ENCODE assay signal across 24 cellular contexts in the genomic region with DNA sequence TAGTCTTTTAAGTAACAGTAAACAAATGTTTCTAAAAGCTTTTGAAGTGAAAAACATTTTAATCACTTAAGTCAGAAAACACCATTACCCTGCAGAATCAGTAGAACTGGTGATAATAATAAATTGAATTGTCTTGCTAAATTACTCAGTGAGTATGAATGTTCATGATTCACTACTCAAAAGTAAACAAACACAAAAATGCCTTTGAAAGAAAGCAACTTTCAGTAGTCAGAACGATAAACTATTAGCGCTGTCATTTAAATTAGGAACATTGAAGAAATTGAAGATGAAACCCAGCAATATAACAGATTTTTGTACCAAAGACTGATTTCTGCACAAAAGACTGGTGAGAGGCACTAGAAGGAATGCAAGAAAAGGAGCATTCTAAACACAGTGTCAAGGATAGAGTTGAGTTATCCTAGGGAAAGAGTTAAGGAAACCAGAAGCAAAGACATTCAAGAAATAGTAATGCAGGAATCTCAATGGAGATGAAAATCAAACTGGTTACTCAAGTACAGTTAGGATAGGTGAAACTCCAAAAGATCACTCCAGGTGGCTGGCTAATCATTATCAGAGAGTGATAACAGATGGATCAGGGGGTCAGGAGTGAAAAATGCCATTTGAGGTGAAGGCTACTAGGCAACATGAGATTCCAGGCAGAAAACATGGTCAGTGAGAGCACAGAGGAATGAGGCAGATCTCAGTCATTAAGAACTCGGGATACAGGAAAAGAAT.
DNase-seq lines count a peak whose midpoint lies in the region; ATAC-seq, FAIRE-seq and TF ChIP-seq lines count a peak whose summit lies in the region.
"Had no signal": no experiment of that assay in that cellular context is flagged by ENCODE, and none has a peak within 500 bp of the region (broad histone marks: within the 10 kb centered on the region; RNA-seq: fewer than 3 reads in every experiment).

No MANE protein-coding gene starts in this region.

- H3K9ac ChIP-seq in HepG2 (ENCODE audit: insufficient read depth, low read depth, low read length) = no peak overlapping the region
- H3K9ac ChIP-seq: BLaER1 had no signal

- POLR2A ChIA-PET in HepG2 (lab: Yijun Ruan, JAX) = no interaction called here

- H3K9me3 ChIP-seq in HepG2 (ENCODE audit: low read length) (peaks cover 19% of the 10 kb centered on the region), testis (no peaks in the 10 kb centered on the region)

- no TSS peak for BruUV-seq in HepG2 (replicated peaks; lab: Mats Ljungman, UMichigan)

- no peak overlapping the region for H3K4me2 ChIP-seq in HepG2 (ENCODE audit: low read depth, low read length)
- H3K4me2 ChIP-seq: BLaER1 had no signal

- intact Hi-C loops in HepG2 (cut with micrococcal nuclease; ENCODE audit: unreplicated experiment) (no loop called here), testis (cut with DNase I; ENCODE audit: low total_unique reads) (no loop called here)

- H3K4me1 ChIP-seq in HepG2 (ENCODE audit: insufficient read depth, low read length) (no peaks in the 10 kb centered on the region), testis (no peaks in the 10 kb centered on the region)
- H3K4me1 ChIP-seq: BLaER1 had no signal

- H3K27me3 Mint-ChIP-seq in type B pancreatic cell = peaks cover 7% of the 10 kb centered on the region
- H3K27me3 Mint-ChIP-seq: CD4-positive, CD25-positive, alpha-beta regulatory T cell; T-cell had no signal

- no peaks in the 10 kb centered on the region for H3K79me2 ChIP-seq in HepG2 (ENCODE audit: insufficient read depth, low read length)

- no peaks in the 10 kb centered on the region for H3K4me1 Mint-ChIP-seq in type B pancreatic cell (ENCODE audit: unreplicated experiment)
- H3K4me1 Mint-ChIP-seq: T-cell had no signal

- no peak for TF ChIP-seq CTCF in bronchial epithelial cell (IDR thresholded peaks at IDR 0.05; ENCODE audit: insufficient read depth, low read length, severe bottlenecking)
- TF ChIP-seq CTCF in HepG2 (CRISPR knock-in tag; IDR thresholded peaks at IDR 0.05) = no peak
- TF ChIP-seq CTCF in type B pancreatic cell (conservative IDR thresholded peaks at IDR 0.05) = no peak
- no peak for TF ChIP-seq CTCF in testis (IDR thresholded peaks at IDR 0.05)

- no peaks in the 10 kb centered on the region for H3K36me3 ChIP-seq in bronchial epithelial cell (ENCODE audit: control insufficient read depth, insufficient read depth, low read length)
- H3K36me3 ChIP-seq in HepG2 (replicated peaks in 1 of 2; ENCODE audit: control insufficient read depth in 1 of 2, insufficient read depth in 2 of 2, low read length in 2 of 2) = no peaks in the 10 kb centered on the region
- no peaks in the 10 kb centered on the region for H3K36me3 ChIP-seq in testis (ENCODE audit: low read depth, missing control alignments)
- H3K36me3 ChIP-seq: BLaER1 had no signal

- DNase-seq in LHCN-M2 (ENCODE audit: low read depth) = peak; percentile 30
- peak; percentile 65 for DNase-seq in bronchial epithelial cell (ENCODE audit: low read depth)
- peak; percentile 1 for DNase-seq in HepG2 (ENCODE audit: low spot score)
- DNase-seq in type B pancreatic cell (ENCODE audit: extremely low spot score, unreplicated experiment) = no peak
- DNase-seq in NCI-H446 treated with DMSO at 0.1 percent for 48 hours (lab: John Stamatoyannopoulos, UW) = no peak
- DNase-seq in testis = no peak
- no peak for DNase-seq in NCI-H1048 (lab: John Stamatoyannopoulos, UW)
- no peak for DNase-seq in GOT3 (lab: John Stamatoyannopoulos, UW)
- DNase-seq: CD4-positive, CD25-positive, alpha-beta regulatory T cell; DMS53; IMR-90; KG1; NCI-H1092; NCI-H1417 treated with DMSO at 0.1 percent for 48 hours; NCI-H187 treated with DMSO at 0.1 percent for 48 hours; NCI-H2171 treated with DMSO at 0.1 percent for 48 hours; NCI-H345; NCI-H524 treated with DMSO at 0.1 percent for 48 hours; NCI-H774; Right ventricle myocardium superior; T-cell had no signal

- TF ChIP-seq POLR2A in HepG2 (IDR thresholded peaks at IDR 0.05; ENCODE audit: insufficient read depth in 1 of 2, low read depth in 2 of 2, low read length in 2 of 2) (no peak), testis (IDR thresholded peaks at IDR 0.05) (no peak)

- in situ Hi-C loops in HepG2 (cut with HindIII; ENCODE audit: extremely low pct_ligation_motif_present, low pct_unique_long_range_greater_than_20kb) = no loop called here

- no peaks in the 10 kb centered on the region for H4K20me1 ChIP-seq in HepG2 (ENCODE audit: insufficient read depth, low read length)
- H4K20me1 ChIP-seq: BLaER1 had no signal

- H3K27ac Mint-ChIP-seq in type B pancreatic cell = peak overlapping the region; percentile 4
- H3K27ac Mint-ChIP-seq: CD4-positive, CD25-positive, alpha-beta regulatory T cell; T-cell had no signal

- no peak for TF ChIP-seq RAD21 in HepG2 (CRISPR knock-in tag; IDR thresholded peaks at IDR 0.05)

- no peak for TF ChIP-seq EP300 in HepG2 (IDR thresholded peaks at IDR 0.05; ENCODE audit: low read depth in 2 of 2, low read length in 2 of 2)
- TF ChIP-seq EP300 in HepG2 (CRISPR knock-in tag; IDR thresholded peaks at IDR 0.05; ENCODE audit: borderline replicate concordance) = no peak

- H3K9me3 Mint-ChIP-seq in type B pancreatic cell = no peaks in the 10 kb centered on the region

- FAIRE-seq in bronchial epithelial cell (lab: Jason Lieb, UNC) (no peak), HepG2 (lab: Jason Lieb, UNC) (no peak)
- FAIRE-seq: A204.1, H54 had no signal

- H2AFZ ChIP-seq in HepG2 (ENCODE audit: low read length) = no peak overlapping the region

- peak; percentile 83 for ATAC-seq in HepG2
- ATAC-seq: T-cell had no signal

- H3K36me3 Mint-ChIP-seq in type B pancreatic cell = no peaks in the 10 kb centered on the region
- H3K36me3 Mint-ChIP-seq: CD4-positive, CD25-positive, alpha-beta regulatory T cell; T-cell had no signal

- CTCF ChIA-PET in HepG2 (lab: Yijun Ruan, JAX; ENCODE audit: low intra/inter-chr PET ratio, low total read pairs) = no interaction called here

- no peak overlapping the region for H3K4me3 Mint-ChIP-seq in type B pancreatic cell
- H3K4me3 Mint-ChIP-seq: CD4-positive, CD25-positive, alpha-beta regulatory T cell; T-cell had no signal

- H3K27ac ChIP-seq in HepG2 (ENCODE audit: extremely low read length, insufficient read depth, low read length) = peak overlapping the region; percentile 47
- no peak overlapping the region for H3K27ac ChIP-seq in testis
- H3K27ac ChIP-seq: BLaER1 had no signal

- H3K27me3 ChIP-seq in bronchial epithelial cell (ENCODE audit: control insufficient read depth, insufficient read depth, low read length) (no peaks in the 10 kb centered on the region), HepG2 (ENCODE audit: control insufficient read depth in 1 of 2, insufficient read depth in 2 of 2, low read length in 2 of 2) (no peaks in the 10 kb centered on the region), testis (no peaks in the 10 kb centered on the region)
- H3K27me3 ChIP-seq: BLaER1 had no signal

- H3K4me3 ChIP-seq in bronchial epithelial cell (ENCODE audit: low read depth, low read length) (no peak overlapping the region), HepG2 (replicated peaks in 1 of 3; ENCODE audit: insufficient read depth in 1 of 3, low read depth in 2 of 3, low read length in 3 of 3) (no peak overlapping the region), testis (no peak overlapping the region)
- H3K4me3 ChIP-seq: BLaER1 had no signal

- WGBS in HepG2 (ENCODE audit: low lambda C conversion rate) = 58% methylated on average over 3 of the region's 3 CpGs
- WGBS in testis, 2 donors = 54 to 81% methylated on average over 3 of the region's 3 CpGs

TF ChIP-seq in HepG2, 621 proteins besides CTCF, POLR2A, EP300 and RAD21 (continues in another document):
- TF ChIP-seq, protein P1, sequence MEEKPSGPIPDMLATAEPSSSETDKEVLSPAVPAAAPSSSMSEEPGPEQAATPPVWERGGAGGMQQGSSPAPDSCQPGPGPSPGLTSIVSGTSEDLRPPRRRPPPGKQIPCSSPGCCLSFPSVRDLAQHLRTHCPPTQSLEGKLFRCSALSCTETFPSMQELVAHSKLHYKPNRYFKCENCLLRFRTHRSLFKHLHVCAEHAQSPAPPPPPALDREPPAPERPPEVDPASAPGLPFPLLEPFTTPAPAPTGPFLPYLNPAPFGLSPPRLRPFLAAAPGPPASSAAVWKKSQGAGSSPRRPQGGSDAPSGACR (CRISPR knock-in tag; IDR thresholded peaks at IDR 0.05) = no peak
- TF ChIP-seq, protein P2, sequence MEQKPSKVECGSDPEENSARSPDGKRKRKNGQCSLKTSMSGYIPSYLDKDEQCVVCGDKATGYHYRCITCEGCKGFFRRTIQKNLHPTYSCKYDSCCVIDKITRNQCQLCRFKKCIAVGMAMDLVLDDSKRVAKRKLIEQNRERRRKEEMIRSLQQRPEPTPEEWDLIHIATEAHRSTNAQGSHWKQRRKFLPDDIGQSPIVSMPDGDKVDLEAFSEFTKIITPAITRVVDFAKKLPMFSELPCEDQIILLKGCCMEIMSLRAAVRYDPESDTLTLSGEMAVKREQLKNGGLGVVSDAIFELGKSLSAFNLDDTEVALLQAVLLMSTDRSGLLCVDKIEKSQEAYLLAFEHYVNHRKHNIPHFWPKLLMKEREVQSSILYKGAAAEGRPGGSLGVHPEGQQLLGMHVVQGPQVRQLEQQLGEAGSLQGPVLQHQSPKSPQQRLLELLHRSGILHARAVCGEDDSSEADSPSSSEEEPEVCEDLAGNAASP (CRISPR knock-in tag; IDR thresholded peaks at IDR 0.05; ENCODE audit: borderline replicate concordance) = peak; percentile 88; the same call in 1 of the 2 replicates
- peak; percentile 25; the same call in 1 of the 2 replicates for TF ChIP-seq PAXIP1 (CRISPR knock-in tag; conservative IDR thresholded peaks at IDR 0.05)

Comparison
In these comparisons a context has a peak if more than half of its experiments do, and no peak if none do; other contexts are left out.
1. DNase-seq: peak in LHCN-M2 (single experiment), bronchial epithelial cell (single experiment) and HepG2 (single experiment); none in type B pancreatic cell (single experiment), NCI-H446 treated with DMSO at 0.1 percent for 48 hours (single experiment), testis (single experiment), NCI-H1048 (single experiment) and GOT3 (single experiment).